In genomic region chr6:3797231-3798200, GRCh38 we compare ENCODE assay signal across 1 cellular context.
TF ChIP-seq lines count a peak whose summit lies in the region.

No MANE protein-coding gene starts in this region.

TF ChIP-seq in HepG2, 621 proteins besides CTCF, POLR2A, EP300 and RAD21 (continued from another document and continues in another):
- 0 out of 2 replicates have a peak, but pooled peaks have one; percentile 18 for TF ChIP-seq SNAPC2 (CRISPR knock-in tag; IDR thresholded peaks at IDR 0.05)
- peak; percentile 64; the same call in 1 of the 2 replicates for TF ChIP-seq FOXA1 (IDR thresholded peaks at IDR 0.05)
- peak; percentile 70 for TF ChIP-seq FOXA1 (CRISPR knock-in tag; IDR thresholded peaks at IDR 0.05)
- TF ChIP-seq HMG20A (CRISPR knock-in tag; IDR thresholded peaks at IDR 0.05; ENCODE audit: borderline replicate concordance): peak; percentile 50; the same call in 1 of the 2 replicates
- TF ChIP-seq ZNF607 (CRISPR knock-in tag; IDR thresholded peaks at IDR 0.05; ENCODE audit: borderline replicate concordance): no peak
- TF ChIP-seq HNF1A (IDR thresholded peaks at IDR 0.05; ENCODE audit: low read depth): peak; percentile 81
- peak; percentile 79; the same call in 1 of the 2 replicates for TF ChIP-seq HNF1A (CRISPR knock-in tag; IDR thresholded peaks at IDR 0.05; ENCODE audit: borderline replicate concordance)
- no peak for TF ChIP-seq ZKSCAN5 (CRISPR knock-in tag; IDR thresholded peaks at IDR 0.05)
- TF ChIP-seq RXRB (CRISPR knock-in tag; IDR thresholded peaks at IDR 0.05; ENCODE audit: borderline replicate concordance): peak; percentile 53; the same call in 1 of the 2 replicates
- TF ChIP-seq ZFP62 (CRISPR knock-in tag; IDR thresholded peaks at IDR 0.05): no peak
- TF ChIP-seq CBX2 (IDR thresholded peaks at IDR 0.05; ENCODE audit: low read depth, low read length): no peak
- TF ChIP-seq CBX2 (CRISPR knock-in tag; IDR thresholded peaks at IDR 0.05; ENCODE audit: low read depth): no peak
- TF ChIP-seq HIC2 (CRISPR knock-in tag; IDR thresholded peaks at IDR 0.05; ENCODE audit: low read depth): peak; percentile 26; the same call in 1 of the 2 replicates
- 0 out of 2 replicates have a peak, but pooled peaks have one; percentile 41 for TF ChIP-seq MYPOP (CRISPR knock-in tag; IDR thresholded peaks at IDR 0.05)
- no peak for TF ChIP-seq BORCS8-MEF2B (CRISPR knock-in tag; IDR thresholded peaks at IDR 0.05)
- TF ChIP-seq ATF1 (CRISPR knock-in tag; IDR thresholded peaks at IDR 0.05): no peak
- TF ChIP-seq ZNF816 (CRISPR knock-in tag; IDR thresholded peaks at IDR 0.05; ENCODE audit: borderline replicate concordance): no peak
- no peak for TF ChIP-seq TCF7 (IDR thresholded peaks at IDR 0.05; ENCODE audit: low read depth)
- no peak for TF ChIP-seq MZF1 (CRISPR knock-in tag; IDR thresholded peaks at IDR 0.05; ENCODE audit: borderline replicate concordance)
- 0 out of 2 replicates have a peak, but pooled peaks have one; percentile 7 for TF ChIP-seq NAIF1 (CRISPR knock-in tag; IDR thresholded peaks at IDR 0.05; ENCODE audit: borderline replicate concordance)
- TF ChIP-seq ZMAT5 (CRISPR knock-in tag; IDR thresholded peaks at IDR 0.05; ENCODE audit: borderline replicate concordance, low read depth): no peak
- TF ChIP-seq ZNF773 (CRISPR knock-in tag; IDR thresholded peaks at IDR 0.05; ENCODE audit: borderline replicate concordance): no peak
- no peak for TF ChIP-seq MAFK (conservative IDR thresholded peaks at IDR 0.05 in 1 of 2, IDR thresholded peaks at IDR 0.05 in 1 of 2; ENCODE audit: low read length in 2 of 2)
- TF ChIP-seq ZBTB38 (CRISPR knock-in tag; IDR thresholded peaks at IDR 0.05): peak; percentile 44; the same call in 1 of the 2 replicates
- TF ChIP-seq ZNF598 (CRISPR knock-in tag; IDR thresholded peaks at IDR 0.05; ENCODE audit: borderline replicate concordance): 0 out of 2 replicates have a peak, but pooled peaks have one; percentile 75
- 0 out of 2 replicates have a peak, but pooled peaks have one; percentile 23 for TF ChIP-seq ZNF510 (CRISPR knock-in tag; IDR thresholded peaks at IDR 0.05; ENCODE audit: low read depth)
- no peak for TF ChIP-seq MLX (CRISPR knock-in tag; IDR thresholded peaks at IDR 0.05)
- TF ChIP-seq PHF5A (CRISPR knock-in tag; IDR thresholded peaks at IDR 0.05; ENCODE audit: low read depth, unreplicated experiment): peak; percentile 35
- peak; percentile 57 for TF ChIP-seq ASH2L (IDR thresholded peaks at IDR 0.05; ENCODE audit: insufficient read length, low read depth, low read length)
- no peak for TF ChIP-seq NFAT5 (CRISPR knock-in tag; IDR thresholded peaks at IDR 0.05)
- TF ChIP-seq SRY (CRISPR knock-in tag; IDR thresholded peaks at IDR 0.05): no peak
- TF ChIP-seq ZMYM4 (CRISPR knock-in tag; IDR thresholded peaks at IDR 0.05): 0 out of 2 replicates have a peak, but pooled peaks have one; percentile 17
- TF ChIP-seq SRSF9 (IDR thresholded peaks at IDR 0.05; ENCODE audit: borderline replicate concordance, insufficient read depth, low read depth, low read length, poor library complexity, severe bottlenecking): no peak
- TF ChIP-seq SOX6 (IDR thresholded peaks at IDR 0.05): no peak
- peak; percentile 82 for TF ChIP-seq SOX6 (CRISPR knock-in tag; IDR thresholded peaks at IDR 0.05)
- TF ChIP-seq HDAC2 (CRISPR knock-in tag; IDR thresholded peaks at IDR 0.05): peak; percentile 34
- TF ChIP-seq ZKSCAN8 (CRISPR knock-in tag; IDR thresholded peaks at IDR 0.05; ENCODE audit: borderline replicate concordance): 0 out of 2 replicates have a peak, but pooled peaks have one; percentile 56
- peak; percentile 91 for TF ChIP-seq FOXA3 (CRISPR knock-in tag; IDR thresholded peaks at IDR 0.05)
- TF ChIP-seq CENPX (CRISPR knock-in tag; IDR thresholded peaks at IDR 0.05): no peak
- TF ChIP-seq KDM3A (CRISPR knock-in tag; IDR thresholded peaks at IDR 0.05; ENCODE audit: low read depth): no peak
- 0 out of 2 replicates have a peak, but pooled peaks have one; percentile 30 for TF ChIP-seq ZNF749 (CRISPR knock-in tag; IDR thresholded peaks at IDR 0.05; ENCODE audit: borderline replicate concordance)
- no peak for TF ChIP-seq ZFP90 (CRISPR knock-in tag; IDR thresholded peaks at IDR 0.05; ENCODE audit: borderline replicate concordance)
- no peak for TF ChIP-seq PRDM10 (CRISPR knock-in tag; IDR thresholded peaks at IDR 0.05; ENCODE audit: low read depth)
- TF ChIP-seq ZNF326 (CRISPR knock-in tag; IDR thresholded peaks at IDR 0.05; ENCODE audit: borderline replicate concordance): no peak
- TF ChIP-seq KDM4B (CRISPR knock-in tag; IDR thresholded peaks at IDR 0.05): no peak
- no peak for TF ChIP-seq ZNF639 (CRISPR knock-in tag; conservative IDR thresholded peaks at IDR 0.05)
